Comparison of ENCODE assay signal across 20 cellular contexts in the genomic region with DNA sequence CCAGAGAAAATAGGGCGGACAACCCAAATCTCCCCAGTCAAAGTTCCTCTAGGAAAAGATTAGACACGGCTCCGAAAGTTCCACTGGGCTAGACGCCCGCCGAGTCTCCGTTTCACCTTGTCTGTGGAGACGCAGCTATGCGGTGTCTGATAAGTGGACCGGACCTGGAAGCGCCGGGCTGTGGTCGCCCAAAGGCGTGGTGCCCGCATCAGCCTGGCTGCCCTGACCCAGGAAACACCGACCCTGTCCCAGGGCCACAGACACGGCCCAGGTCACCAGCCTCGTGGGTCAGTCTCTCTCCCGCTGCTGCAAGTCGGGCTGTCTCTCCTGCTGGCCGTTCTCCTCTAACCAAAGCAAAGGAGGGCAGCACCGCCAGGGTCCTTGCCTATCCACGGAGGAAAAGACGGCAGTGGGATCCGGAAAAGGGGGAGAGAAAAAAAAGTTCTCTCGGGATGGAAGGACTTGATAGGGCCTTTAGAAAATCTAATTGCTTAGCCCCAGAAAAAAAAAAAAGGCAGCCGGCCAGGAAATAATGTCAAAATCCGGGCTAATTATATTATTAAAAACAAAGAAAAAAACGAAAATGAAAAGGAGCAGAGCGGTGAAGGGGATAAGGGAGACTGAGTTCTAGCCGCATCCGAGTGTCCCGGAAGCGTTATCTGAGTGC. TPM values are rescaled to one million over a fixed set of nuclear protein-coding genes. Genes with fewer than 3 reads are reported as not detected.
DNase-seq lines count a peak whose midpoint lies in the region; FAIRE-seq and TF ChIP-seq lines count a peak whose summit lies in the region.
"Had no signal": no experiment of that assay in that cellular context is flagged by ENCODE, and none has a peak within 500 bp of the region (broad histone marks: within the 10 kb centered on the region; RNA-seq: fewer than 3 reads in every experiment).

No MANE protein-coding gene starts in this region.

- no peaks in the 10 kb centered on the region for H3K4me1 Mint-ChIP-seq in activated CD4-positive, alpha-beta T cell treated with anti-CD3 and anti-CD28 coated beads, Interleukin-2, amount 10 ng/mL, durations not matched to agents 24 days and 14 days

- H3K27me3 ChIP-seq in H1 (replicated peaks in 1 of 4; ENCODE audit: control insufficient read depth in 3 of 4, extremely low read depth in 1 of 4, insufficient read depth in 3 of 4, low read length in 3 of 4) (peaks cover 98 to 100% (median 99%) of the 10 kb centered on the region in 4 experiments), spleen (replicated peaks in 1 of 7) (peaks cover 11 to 100% (median 87%) of the 10 kb centered on the region in 7 donors), A673 (replicated peaks; ENCODE audit: insufficient read depth, low read depth, low read length, poor library complexity) (peaks cover 100% of the 10 kb centered on the region)

- H2BK5ac ChIP-seq in H1 (ENCODE audit: low read depth, low read length) = no peak overlapping the region

- CTCF ChIA-PET in H1 (lab: Charles Lee; ENCODE audit: partially characterized antibody) = no interaction called here
- CTCF ChIA-PET in A673 (lab: Charles Lee) = no interaction called here

- no peak overlapping the region for H3K56ac ChIP-seq in H1 (replicated peaks; ENCODE audit: insufficient read length, low read depth, low read length)

- H2BK12ac ChIP-seq in H1 (ENCODE audit: low read depth, low read length) = 0 out of 2 replicates have a peak overlapping the region, but pooled peaks have one; percentile 12

- H3K4me1 ChIP-seq in H1 (replicated peaks in 1 of 4; ENCODE audit: control insufficient read depth in 3 of 4, insufficient read depth in 4 of 4, low read length in 3 of 4) (peaks cover 4 to 28% (median 14%) of the 10 kb centered on the region in 4 experiments), mesodermal cell (ENCODE audit: control insufficient read depth, insufficient read depth, low read length, poor library complexity, severe bottlenecking) (peaks cover 46% of the 10 kb centered on the region), spleen (peaks cover 0 to 28% (median 2%) of the 10 kb centered on the region in 6 donors), A673 (ENCODE audit: insufficient read depth, low read length, poor library complexity, severe bottlenecking) (no peaks in the 10 kb centered on the region)

- H3K4me3 ChIP-seq in H1 (ENCODE audit: extremely low read depth in 1 of 4, insufficient read depth in 2 of 4, low read depth in 3 of 4, low read length in 4 of 4) = peak overlapping the region in 1 of 4 experiments; percentile 32; a peak in 2 of 8 replicates
- peak overlapping the region; percentile 24 for H3K4me3 ChIP-seq in mesodermal cell (ENCODE audit: extremely low read depth, insufficient read depth, low read length, poor library complexity, severe bottlenecking)
- no peak overlapping the region for H3K4me3 ChIP-seq in spleen
- H3K4me3 ChIP-seq in A673 (ENCODE audit: low read depth, low read length, poor library complexity, severe bottlenecking) = no peak overlapping the region

- POLR2A ChIA-PET in H1 (lab: Charles Lee; ENCODE audit: partially characterized antibody) = interaction anchor here (0.7 kb wide), 1 partner anchor 159 kb away, joined by 3 read pairs; no protein-coding TSS in a partner anchor
- POLR2A ChIA-PET in A673 (lab: Charles Lee; ENCODE audit: low non-redundant PET) = no interaction called here

- H3K4ac ChIP-seq in H1 (replicated peaks; ENCODE audit: insufficient read length, low read depth, low read length) = peak overlapping the region; percentile 69

- H4K91ac ChIP-seq in H1 (replicated peaks; ENCODE audit: insufficient read length, low read length) = peak overlapping the region; percentile 19

- H3K36me3 ChIP-seq in H1 (ENCODE audit: control insufficient read depth in 2 of 4, insufficient read depth in 4 of 4, low read length in 3 of 4) = peaks cover 0 to 4% (median 0%) of the 10 kb centered on the region in 4 experiments; a peak in 1 of 8 replicates
- H3K36me3 ChIP-seq in mesodermal cell (ENCODE audit: control insufficient read depth, insufficient read depth, low read length) = no peaks in the 10 kb centered on the region
- H3K36me3 ChIP-seq in spleen = no peaks in the 10 kb centered on the region
- H3K36me3 ChIP-seq in A673 (ENCODE audit: insufficient read depth, low read length, poor library complexity, severe bottlenecking) = no peaks in the 10 kb centered on the region
- H3K36me3 ChIP-seq: cardiac muscle cell, tibial nerve had no signal

- no peak overlapping the region for H3K23ac ChIP-seq in H1 (ENCODE audit: insufficient read length)

- WGBS in H1 (ENCODE audit: extremely low coverage in 1 of 2, insufficient coverage in 1 of 2, insufficient read length in 1 of 2, insufficient replicate concordance in 2 of 2, low coverage in 1 of 2, low lambda C conversion rate in 2 of 2, missing lambda C conversion rate in 1 of 2), 2 experiments = 12% methylated on average over 31 of the region's 34 CpGs; no CpG with 5 or more reads in 1 of the 2 experiments
- 9 to 12% methylated on average over 23 to 27 of the region's 34 CpGs for WGBS in mesodermal cell (ENCODE audit: insufficient coverage in 2 of 2), 2 experiments
- 10 to 14% (median 13%) methylated on average over 33 to 34 of the region's 34 CpGs for WGBS in spleen, 5 donors

- no peaks in the 10 kb centered on the region; the same call in 1 of the 2 replicates for H3K23me2 ChIP-seq in H1 (ENCODE audit: low read depth, low read length)

- no peak for TF ChIP-seq RAD21 in H1 (IDR thresholded peaks at IDR 0.05 in 1 of 2, conservative IDR thresholded peaks at IDR 0.05 in 1 of 2; ENCODE audit: low read depth in 2 of 2, low read length in 2 of 2)

- H3K79me1 ChIP-seq in H1 (ENCODE audit: low read depth, low read length) = no peaks in the 10 kb centered on the region; the same call in 1 of the 2 replicates

- H2BK120ac ChIP-seq in H1 (replicated peaks; ENCODE audit: low read depth, low read length) = no peak overlapping the region

- DNase-seq in activated CD4-positive, alpha-beta T cell treated with anti-CD3 and anti-CD28 coated beads, Interleukin-2, amount 10 ng/mL, durations not matched to agents 24 days and 14 days = no peak
- DNase-seq in activated CD4-positive, alpha-beta T cell treated with anti-CD3 and anti-CD28 coated beads, Interleukin-2, amount 50 U/mL, for 4 hours = no peak
- no peak for DNase-seq in H1 (ENCODE audit: low read depth in 1 of 2, low spot score in 2 of 2)
- DNase-seq in spleen = peak; percentile 54
- DNase-seq in A673 (ENCODE audit: low spot score) = no peak
- DNase-seq in NOMO-1 (lab: John Stamatoyannopoulos, UW; ENCODE audit: unreplicated experiment in 2 of 2) = no peak
- DNase-seq in NCI-H510A treated with DMSO at 0.1 percent for 48 hours (lab: John Stamatoyannopoulos, UW) = no peak
- DNase-seq: 8988T, DMS153, left ventricle myocardium superior, NCI-H187, NCI-H446, right cardiac atrium, T-helper 2 cell had no signal

- H3K4me2 ChIP-seq in H1 (ENCODE audit: insufficient read depth in 1 of 2, low read depth in 2 of 2, low read length in 2 of 2) = peak overlapping the region in 1 of 2 experiments; percentile 56; a peak in 2 of 4 replicates

- peaks cover 74% of the 10 kb centered on the region for H3K27me3 Mint-ChIP-seq in activated CD4-positive, alpha-beta T cell treated with anti-CD3 and anti-CD28 coated beads, Interleukin-2, amount 10 ng/mL, durations not matched to agents 24 days and 14 days

- TF ChIP-seq CTCF in H1 (IDR thresholded peaks at IDR 0.05; ENCODE audit: control extremely low read depth in 1 of 3, insufficient read depth in 1 of 3, low read depth in 1 of 3, low read length in 3 of 3) = no peak
- TF ChIP-seq CTCF in spleen (IDR thresholded peaks at IDR 0.05 in 8 of 11, conservative IDR thresholded peaks at IDR 0.05 in 3 of 11) = no peak
- no peak for TF ChIP-seq CTCF in A673 (conservative IDR thresholded peaks at IDR 0.05; ENCODE audit: low read depth, low read length)

- H3K18ac ChIP-seq in H1 (ENCODE audit: extremely low read depth, low read length) = no peak overlapping the region

- no peak overlapping the region; the same call in 1 of the 2 replicates for H4K8ac ChIP-seq in H1 (ENCODE audit: extremely low read depth, insufficient read depth, low read length)

- peak overlapping the region; percentile 29 for H3K27ac Mint-ChIP-seq in activated CD4-positive, alpha-beta T cell treated with anti-CD3 and anti-CD28 coated beads, Interleukin-2, amount 10 ng/mL, durations not matched to agents 24 days and 14 days

- H3K9me3 ChIP-seq in H1 (ENCODE audit: insufficient read depth in 2 of 2, low read depth in 1 of 2, low read length in 1 of 2) (no peaks in the 10 kb centered on the region; a peak in 1 of 4 replicates), mesodermal cell (ENCODE audit: control insufficient read depth, low read length) (no peaks in the 10 kb centered on the region), spleen (no peaks in the 10 kb centered on the region), A673 (ENCODE audit: low read depth, low read length, poor library complexity, severe bottlenecking) (no peaks in the 10 kb centered on the region)
- H3K9me3 ChIP-seq: tibial nerve had no signal

- no peak overlapping the region for H3K4me3 Mint-ChIP-seq in activated CD4-positive, alpha-beta T cell treated with anti-CD3 and anti-CD28 coated beads, Interleukin-2, amount 10 ng/mL, durations not matched to agents 24 days and 14 days

- peak overlapping the region; percentile 46; the same call in 1 of the 2 replicates for H2BK15ac ChIP-seq in H1 (ENCODE audit: low read length)

- H3K9me3 Mint-ChIP-seq in activated CD4-positive, alpha-beta T cell treated with anti-CD3 and anti-CD28 coated beads, Interleukin-2, amount 10 ng/mL, durations not matched to agents 24 days and 14 days = no peaks in the 10 kb centered on the region

- H4K20me1 ChIP-seq in H1 (replicated peaks in 1 of 2; ENCODE audit: control insufficient read depth in 1 of 2, insufficient read depth in 2 of 2, low read length in 2 of 2) = peaks cover 19 to 25% of the 10 kb centered on the region in 2 experiments

- no TSS peak for BruUV-seq in A673 (replicated peaks; lab: Mats Ljungman, UMichigan)

- no peak overlapping the region for H3K14ac ChIP-seq in H1 (ENCODE audit: insufficient read length)

- H3K79me2 ChIP-seq in H1 (ENCODE audit: control insufficient read depth in 1 of 2, insufficient read depth in 2 of 2, low read length in 2 of 2) = no peaks in the 10 kb centered on the region

- H3K27ac ChIP-seq in H1 (ENCODE audit: low read depth, low read length) (no peak overlapping the region), mesodermal cell (ENCODE audit: low read depth, low read length, severe bottlenecking) (no peak overlapping the region), spleen (no peak overlapping the region), A673 (ENCODE audit: low read depth, low read length, poor library complexity, severe bottlenecking) (no peak overlapping the region)
- H3K27ac ChIP-seq: C4-2B, cardiac muscle cell had no signal

- no peak for FAIRE-seq in H1 (lab: Jason Lieb, UNC)
- FAIRE-seq: H54, HTR-8/SVneo had no signal

- no peak overlapping the region for H3K9ac ChIP-seq in H1 (replicated peaks in 1 of 4; ENCODE audit: extremely low read depth in 1 of 4, low read depth in 3 of 4, low read length in 3 of 4)

- peak overlapping the region; percentile 80; the same call in 1 of the 2 replicates for H2BK20ac ChIP-seq in H1 (ENCODE audit: low read length)

- H2AFZ ChIP-seq in H1 (ENCODE audit: low read length) = no peak overlapping the region

- H3K36me3 Mint-ChIP-seq in activated CD4-positive, alpha-beta T cell treated with anti-CD3 and anti-CD28 coated beads, Interleukin-2, amount 10 ng/mL, durations not matched to agents 24 days and 14 days (ENCODE audit: low read depth) = no peaks in the 10 kb centered on the region

- no peak for TF ChIP-seq EP300 in H1 (IDR thresholded peaks at IDR 0.05; ENCODE audit: borderline replicate concordance in 1 of 2, low read depth in 2 of 2, low read length in 2 of 2)

- intact Hi-C loops in activated CD4-positive, alpha-beta T cell treated with anti-CD3 and anti-CD28 coated beads, Interleukin-2, amount 10 ng/mL, durations not matched to agents 24 days and 14 days (cut with micrococcal nuclease) = no loop called here
- intact Hi-C loops in spleen (cut with DNase I; ENCODE audit: low total_unique reads) = no loop called here
- intact Hi-C loops in A673 (cut with micrococcal nuclease; ENCODE audit: unreplicated experiment) = no loop called here

- no peak overlapping the region for H4K5ac ChIP-seq in H1 (ENCODE audit: insufficient read length, low read depth, low read length)

- TF ChIP-seq POLR2A in H1 (IDR thresholded peaks at IDR 0.05; ENCODE audit: control extremely low read depth in 1 of 2, low read depth in 2 of 2, low read length in 2 of 2) = no peak
- no peak for TF ChIP-seq POLR2A in spleen (IDR thresholded peaks at IDR 0.05)

- H2AK5ac ChIP-seq in H1 (ENCODE audit: low read depth, low read length) = no peak overlapping the region

RNA-seq across cellular contexts. Expression of a gene that starts 13.9 kb away (rescaled TPM):
- not detected in 2 replicates for total RNA-seq in activated CD4-positive, alpha-beta T cell treated with anti-CD3 and anti-CD28 coated beads, Interleukin-2, amount 10 ng/mL, durations not matched to agents 24 days and 14 days
- not detected in 2 replicates for total RNA-seq in H1 (2021; fragmentation: NEBNext Ultra II Directional; extraction: Animal tissue kit (Norgen Biotek cat#: 25700))
- polyA plus RNA-seq in H1 (2011; rRNA removed) (0.02 TPM in 1 of 2 replicates, not detected in the other), spleen (under 1 TPM; 0.33 to 0.86 (median 0.64) TPM)
- not detected for polyA plus RNA-seq in H1 (2011; cell fraction: cytosol; rRNA removed)
- not detected for polyA plus RNA-seq in H1 (2011; cell fraction: nucleus; rRNA removed)
- polyA plus RNA-seq in H1 (2012, experiment 1 of 2) = not detected in 4 replicates
- polyA plus RNA-seq in H1 (2012, experiment 2 of 2) = not detected
- 0.02 TPM for polyA plus RNA-seq in H1 (2013, experiment 1 of 2)
- 0.04 TPM for polyA plus RNA-seq in H1 (2013, experiment 2 of 2)
- not detected in 2 replicates for polyA minus RNA-seq in H1 (2011; rRNA and poly(A)+ RNA removed)
- not detected for polyA minus RNA-seq in H1 (2011; cell fraction: cytosol; rRNA and poly(A)+ RNA removed)
- not detected for polyA minus RNA-seq in H1 (2011; cell fraction: nucleus; rRNA and poly(A)+ RNA removed)
- 22.0 TPM for polyA plus RNA-seq in mesodermal cell (2013, experiment 1 of 2)
- polyA plus RNA-seq in mesodermal cell (2013, experiment 2 of 2) = 26.8 TPM
- total RNA-seq in spleen (1 to 10 TPM in 1 of 7 donors, under 1 TPM in 6; 0.34 to 2.2 (median 0.70) TPM), A673 (2021) (not detected in 2 replicates)

RNA-seq across cellular contexts. Expression of a gene that starts 58.6 kb away (rescaled TPM):
- 27.2 and 29.1 TPM in 2 replicates for total RNA-seq in activated CD4-positive, alpha-beta T cell treated with anti-CD3 and anti-CD28 coated beads, Interleukin-2, amount 10 ng/mL, durations not matched to agents 24 days and 14 days
- total RNA-seq in H1 (2021; fragmentation: NEBNext Ultra II Directional; extraction: Animal tissue kit (Norgen Biotek cat#: 25700)) = 9.8 and 10.8 TPM in 2 replicates
- polyA plus RNA-seq in H1 (2011; rRNA removed) (7.1 and 11.0 TPM in 2 replicates), spleen (10 to 100 TPM in 2 of 3 donors, 1 to 10 TPM in 1; 9.1 to 12.5 (median 12.2) TPM)
- polyA plus RNA-seq in H1 (2011; cell fraction: cytosol; rRNA removed) = 11.7 TPM
- polyA plus RNA-seq in H1 (2011; cell fraction: nucleus; rRNA removed) = 29.4 TPM
- polyA plus RNA-seq in H1 (2012, experiment 1 of 2) = 6.1 to 7.9 TPM (median 6.5 TPM) in 4 replicates
- 3.8 TPM for polyA plus RNA-seq in H1 (2012, experiment 2 of 2)
- 7.4 TPM for polyA plus RNA-seq in H1 (2013, experiment 1 of 2)
- 6.7 TPM for polyA plus RNA-seq in H1 (2013, experiment 2 of 2)
- polyA minus RNA-seq in H1 (2011; rRNA and poly(A)+ RNA removed) = 16.0 and 19.1 TPM in 2 replicates
- 10.1 TPM for polyA minus RNA-seq in H1 (2011; cell fraction: cytosol; rRNA and poly(A)+ RNA removed)
- polyA minus RNA-seq in H1 (2011; cell fraction: nucleus; rRNA and poly(A)+ RNA removed) = 36.2 TPM
- 19.2 TPM for polyA plus RNA-seq in mesodermal cell (2013, experiment 1 of 2)
- 17.6 TPM for polyA plus RNA-seq in mesodermal cell (2013, experiment 2 of 2)
- total RNA-seq in spleen (10 to 100 TPM; 12.9 to 32.1 (median 24.6) TPM), A673 (2021) (26.5 and 27.5 TPM in 2 replicates)
